9 cellular contexts compared by ENCODE assay signal in genomic region chr7:26061340-26062239, GRCh38.
DNase-seq lines count a peak whose midpoint lies in the region; ATAC-seq, FAIRE-seq and TF ChIP-seq lines count a peak whose summit lies in the region.
"Had no signal": no experiment of that assay in that cellular context is flagged by ENCODE, and none has a peak within 500 bp of the region (broad histone marks: within the 10 kb centered on the region; RNA-seq: fewer than 3 reads in every experiment).

No MANE protein-coding gene starts in this region.

- no peaks in the 10 kb centered on the region for H3K36me3 ChIP-seq in endothelial cell of umbilical vein (ENCODE audit: control insufficient read depth in 2 of 2, extremely low read depth in 1 of 2, insufficient read depth in 2 of 2, low read length in 2 of 2)

- no peak for TF ChIP-seq POLR2A in endothelial cell of umbilical vein (IDR thresholded peaks at IDR 0.05; ENCODE audit: low read depth, low read length)

- peak; percentile 78 to 86 for TF ChIP-seq CTCF in endothelial cell of umbilical vein (IDR thresholded peaks at IDR 0.05; ENCODE audit: extremely low read depth in 1 of 2, insufficient read depth in 1 of 2, low read depth in 1 of 2, low read length in 2 of 2)

- no peaks in the 10 kb centered on the region for H3K9me3 ChIP-seq in endothelial cell of umbilical vein (replicated peaks; ENCODE audit: control insufficient read depth, insufficient read depth, low read length)

- H3K79me2 ChIP-seq in endothelial cell of umbilical vein (ENCODE audit: control insufficient read depth, insufficient read depth, low read length): no peaks in the 10 kb centered on the region

- H3K4me1 Mint-ChIP-seq in activated CD8-positive, alpha-beta T cell treated with anti-CD3 and anti-CD28 coated beads, Interleukin-2, amount 10 ng/mL, durations not matched to agents 7 days and 5 days (ENCODE audit: low read depth): peaks cover 13% of the 10 kb centered on the region
- H3K4me1 Mint-ChIP-seq in natural killer cell treated with Interleukin-12 subunit alpha and Interleukin-12 subunit beta and Interleukin-15 and Interleukin-18, amount 100 ng/mL, for 72 hours (ENCODE audit: low read depth in 2 of 2): peaks cover 0 to 4% of the 10 kb centered on the region in 2 donors

- H3K9me1 ChIP-seq in endothelial cell of umbilical vein (replicated peaks; ENCODE audit: control insufficient read depth, extremely low read depth, insufficient read depth, low read length): no peaks in the 10 kb centered on the region

- H2AFZ ChIP-seq in endothelial cell of umbilical vein (ENCODE audit: low read depth, low read length): no peak overlapping the region

- no peaks in the 10 kb centered on the region for H3K4me1 ChIP-seq in endothelial cell of umbilical vein (ENCODE audit: control insufficient read depth, extremely low read depth, insufficient read depth, low read length)

- CTCF ChIA-PET in activated CD8-positive, alpha-beta T cell treated with anti-CD3 and anti-CD28 coated beads, Interleukin-2, amount 10 ng/mL, durations not matched to agents 7 days and 5 days (lab: Charles Lee): interaction anchor here (0.8 to 5.9 kb wide), 10 partner anchors 8 to 304 kb away, joined by 3 to 65 read pairs (median 4); no protein-coding TSS in a partner anchor
- CTCF ChIA-PET in endothelial cell of umbilical vein (lab: Charles Lee): interaction anchor here (0.9 to 2.9 kb wide), 9 partner anchors 9 to 304 kb away, joined by 3 to 31 read pairs (median 6); no protein-coding TSS in a partner anchor

- POLR2A ChIA-PET in activated CD8-positive, alpha-beta T cell treated with anti-CD3 and anti-CD28 coated beads, Interleukin-2, amount 10 ng/mL, durations not matched to agents 7 days and 5 days (lab: Charles Lee): no interaction called here
- POLR2A ChIA-PET in endothelial cell of umbilical vein (lab: Charles Lee): no interaction called here

- peak; percentile 60 for ATAC-seq in HG03378 (IDR thresholded peaks at IDR 0.05; ENCODE audit: unreplicated experiment)
- ATAC-seq in activated CD8-positive, alpha-beta T cell treated with anti-CD3 and anti-CD28 coated beads, Interleukin-2, amount 10 ng/mL, durations not matched to agents 7 days and 5 days: peak; percentile 84
- peak; percentile 64 to 78 for ATAC-seq in natural killer cell treated with Interleukin-12 subunit alpha and Interleukin-12 subunit beta and Interleukin-15 and Interleukin-18, amount 100 ng/mL, for 72 hours
- ATAC-seq in HG02588 (IDR thresholded peaks at IDR 0.05; ENCODE audit: unreplicated experiment): no peak

- no peaks in the 10 kb centered on the region for H4K20me1 ChIP-seq in endothelial cell of umbilical vein (replicated peaks; ENCODE audit: control insufficient read depth, extremely low read depth, insufficient read depth, low read length)

- H3K27ac Mint-ChIP-seq in activated CD8-positive, alpha-beta T cell treated with anti-CD3 and anti-CD28 coated beads, Interleukin-2, amount 10 ng/mL, durations not matched to agents 7 days and 5 days: no peak overlapping the region
- H3K27ac Mint-ChIP-seq in natural killer cell treated with Interleukin-12 subunit alpha and Interleukin-12 subunit beta and Interleukin-15 and Interleukin-18, amount 100 ng/mL, for 72 hours: no peak overlapping the region
- H3K27ac Mint-ChIP-seq: dendritic cell treated with granulocyte-macrophage colony-stimulating factor and Interleukin-4, amounts not matched to agents 40 ng/mL and 50 ng/mL, for 4 days had no signal

- no peak overlapping the region for H3K4me3 ChIP-seq in endothelial cell of umbilical vein (replicated peaks in 1 of 3; ENCODE audit: insufficient read depth in 1 of 3, low read depth in 1 of 3, low read length in 3 of 3)

- dilution Hi-C loops in endothelial cell of umbilical vein (cut with MboI; ENCODE audit: extremely low pct_ligation_motif_present, low sequenced_read_pairs): no loop called here

- H3K27me3 ChIP-seq in endothelial cell of umbilical vein (ENCODE audit: control insufficient read depth in 2 of 2, insufficient read depth in 2 of 2, low read length in 2 of 2): peaks cover 8 to 11% of the 10 kb centered on the region in 2 experiments

- H3K27ac ChIP-seq in endothelial cell of umbilical vein (ENCODE audit: insufficient read depth, low read depth, low read length): no peak overlapping the region

- BruUV-seq in endothelial cell of umbilical vein (replicated peaks; lab: Mats Ljungman, UMichigan): no TSS peak

- FAIRE-seq in endothelial cell of umbilical vein (lab: Jason Lieb, UNC): peak; percentile 91

- intact Hi-C loops in endothelial cell of umbilical vein (cut with micrococcal nuclease): loop anchor here (1.0 to 5.0 kb wide), 2 partner anchors 64 to 168 kb away; no protein-coding TSS in a partner anchor

- H3K4me3 Mint-ChIP-seq in activated CD8-positive, alpha-beta T cell treated with anti-CD3 and anti-CD28 coated beads, Interleukin-2, amount 10 ng/mL, durations not matched to agents 7 days and 5 days: no peak overlapping the region
- H3K4me3 Mint-ChIP-seq in natural killer cell treated with Interleukin-12 subunit alpha and Interleukin-12 subunit beta and Interleukin-15 and Interleukin-18, amount 100 ng/mL, for 72 hours: no peak overlapping the region
- H3K4me3 Mint-ChIP-seq: dendritic cell treated with granulocyte-macrophage colony-stimulating factor and Interleukin-4, amounts not matched to agents 40 ng/mL and 50 ng/mL, for 4 days had no signal

- H3K4me2 ChIP-seq in endothelial cell of umbilical vein (ENCODE audit: insufficient read depth, low read length): no peak overlapping the region

- DNase-seq in EL (peak; percentile 40), NCI-H774 (lab: John Stamatoyannopoulos, UW) (peak; percentile 68), endothelial cell of umbilical vein (ENCODE audit: low read depth, low spot score) (peak; percentile 49), stromal cell of bone marrow (ENCODE audit: low read depth) (peak; percentile 11)
- DNase-seq in activated CD8-positive, alpha-beta T cell treated with anti-CD3 and anti-CD28 coated beads, Interleukin-2, amount 10 ng/mL, durations not matched to agents 7 days and 5 days: peak; percentile 79
- DNase-seq in natural killer cell treated with Interleukin-12 subunit alpha and Interleukin-12 subunit beta and Interleukin-15 and Interleukin-18, amount 100 ng/mL, for 72 hours (ENCODE audit: low spot score): peak; percentile 77

- no peaks in the 10 kb centered on the region for H3K36me3 Mint-ChIP-seq in activated CD8-positive, alpha-beta T cell treated with anti-CD3 and anti-CD28 coated beads, Interleukin-2, amount 10 ng/mL, durations not matched to agents 7 days and 5 days (ENCODE audit: low read depth)
- H3K36me3 Mint-ChIP-seq in natural killer cell treated with Interleukin-12 subunit alpha and Interleukin-12 subunit beta and Interleukin-15 and Interleukin-18, amount 100 ng/mL, for 72 hours: no peaks in the 10 kb centered on the region

- no peaks in the 10 kb centered on the region for H3K9me3 Mint-ChIP-seq in activated CD8-positive, alpha-beta T cell treated with anti-CD3 and anti-CD28 coated beads, Interleukin-2, amount 10 ng/mL, durations not matched to agents 7 days and 5 days (ENCODE audit: insufficient read depth)
- no peaks in the 10 kb centered on the region for H3K9me3 Mint-ChIP-seq in natural killer cell treated with Interleukin-12 subunit alpha and Interleukin-12 subunit beta and Interleukin-15 and Interleukin-18, amount 100 ng/mL, for 72 hours
- H3K9me3 Mint-ChIP-seq: dendritic cell treated with granulocyte-macrophage colony-stimulating factor and Interleukin-4, amounts not matched to agents 40 ng/mL and 50 ng/mL, for 4 days had no signal

- peaks cover 17% of the 10 kb centered on the region for H3K27me3 Mint-ChIP-seq in activated CD8-positive, alpha-beta T cell treated with anti-CD3 and anti-CD28 coated beads, Interleukin-2, amount 10 ng/mL, durations not matched to agents 7 days and 5 days (ENCODE audit: low read depth)
- H3K27me3 Mint-ChIP-seq in natural killer cell treated with Interleukin-12 subunit alpha and Interleukin-12 subunit beta and Interleukin-15 and Interleukin-18, amount 100 ng/mL, for 72 hours: peaks cover 36 to 39% of the 10 kb centered on the region in 2 donors

- no peak overlapping the region for H3K9ac ChIP-seq in endothelial cell of umbilical vein (replicated peaks; ENCODE audit: extremely low read depth, insufficient read depth, low read length)

TF ChIP-seq in endothelial cell of umbilical vein, 7 proteins besides CTCF, POLR2A, EP300 and RAD21:
- TF ChIP-seq POLR2AphosphoS5 (IDR thresholded peaks at IDR 0.05; ENCODE audit: insufficient read depth, low read depth, low read length) (no peak), JUN (IDR thresholded peaks at IDR 0.05; ENCODE audit: borderline replicate concordance, insufficient read depth, insufficient read length, low read depth) (no peak), GATA2 (IDR thresholded peaks at IDR 0.05; ENCODE audit: insufficient read depth, insufficient read length, low read depth, low read length) (no peak), EZH2 (IDR thresholded peaks at IDR 0.05; ENCODE audit: borderline replicate concordance, low read depth, low read length, severe bottlenecking) (no peak), MAX (IDR thresholded peaks at IDR 0.05; ENCODE audit: insufficient read depth, insufficient read length) (no peak), MYC (IDR thresholded peaks at IDR 0.05; ENCODE audit: low read depth, low read length) (no peak), FOS (IDR thresholded peaks at IDR 0.05; ENCODE audit: borderline replicate concordance, insufficient read depth, low read length) (no peak)
TF ChIP-seq in endothelial cell of umbilical vein: peak in this region for 0.

Comparison
In these comparisons a context has a peak if more than half of its experiments do, and no peak if none do; other contexts are left out.
1. DNase-seq: peak in every context shown above with its lines; median percentile 79 in activated CD8-positive, alpha-beta T cell treated with anti-CD3 and anti-CD28 coated beads, Interleukin-2, amount 10 ng/mL, durations not matched to agents 7 days and 5 days; 77 in natural killer cell treated with Interleukin-12 subunit alpha and Interleukin-12 subunit beta and Interleukin-15 and Interleukin-18, amount 100 ng/mL, for 72 hours; 68 in NCI-H774; 49 in endothelial cell of umbilical vein; 40 in EL; 11 in stromal cell of bone marrow.